Comparison of ENCODE assay signal across 2 cellular contexts in genomic region chr17:43074869-43075268, GRCh38.
TF ChIP-seq lines count a peak whose summit lies in the region.

No MANE protein-coding gene starts in this region.

TF ChIP-seq in A549, 52 proteins besides CTCF, POLR2A, EP300 and RAD21:
- TF ChIP-seq NPAS2 (CRISPR knock-in tag; IDR thresholded peaks at IDR 0.05; ENCODE audit: borderline replicate concordance): no peak
- TF ChIP-seq MAFK (IDR thresholded peaks at IDR 0.05; ENCODE audit: partially characterized antibody): peak; percentile 53

TF ChIP-seq in IMR-90, 13 proteins besides CTCF, POLR2A, EP300 and RAD21:
- TF ChIP-seq ELK1 (IDR thresholded peaks at IDR 0.05; ENCODE audit: borderline replicate concordance, low read depth, low read length): no peak
- no peak for TF ChIP-seq CEBPB (IDR thresholded peaks at IDR 0.05; ENCODE audit: low read depth, low read length)
- no peak for TF ChIP-seq NFE2L2 (IDR thresholded peaks at IDR 0.05; ENCODE audit: low read depth, low read length)
- TF ChIP-seq MAZ (IDR thresholded peaks at IDR 0.05; ENCODE audit: borderline replicate concordance, low read depth, low read length): no peak
- no peak for TF ChIP-seq CHD1 (IDR thresholded peaks at IDR 0.05; ENCODE audit: low read depth, low read length)
- TF ChIP-seq SMC3 (IDR thresholded peaks at IDR 0.05; ENCODE audit: low read depth, low read length): no peak
- TF ChIP-seq MAFK (IDR thresholded peaks at IDR 0.05; ENCODE audit: low read depth, low read length): peak; percentile 18; the same call in 1 of the 2 replicates
